Comparison of ENCODE assay signal across 19 cellular contexts in genomic region chr3:54950391-54951003, GRCh38. TPM values are rescaled to one million over a fixed set of nuclear protein-coding genes. Genes with fewer than 3 reads are reported as not detected.
DNase-seq lines count a peak whose midpoint lies in the region; ATAC-seq and TF ChIP-seq lines count a peak whose summit lies in the region.
"Had no signal": no experiment of that assay in that cellular context is flagged by ENCODE, and none has a peak within 500 bp of the region (broad histone marks: within the 10 kb centered on the region; RNA-seq: fewer than 3 reads in every experiment).

No MANE protein-coding gene starts in this region.

- H3K79me1 ChIP-seq in IMR-90 (ENCODE audit: low read depth in 1 of 2, low read length in 2 of 2), result peaks cover 5 to 23% of the 10 kb centered on the region in 2 experiments; a peak in 3 of 4 replicates

- POLR2A ChIA-PET in IMR-90 (lab: Charles Lee; ENCODE audit: unreplicated experiment), result no interaction called here

- TF ChIP-seq RAD21 in IMR-90 (IDR thresholded peaks at IDR 0.05; ENCODE audit: low read length), result no peak

- H3K4me3 ChIP-seq in IMR-90 (ENCODE audit: insufficient read depth, low read depth, low read length), result no peak overlapping the region
- no peak overlapping the region for H3K4me3 ChIP-seq in psoas muscle
- H3K4me3 ChIP-seq: BLaER1 treated with 17β-estradiol and CSF1 and Interleukin-3, amounts not matched to agents 10 nM and 100 nM; HAP-1; MG63 had no signal

- H3K36me3 Mint-ChIP-seq in osteocyte (ENCODE audit: unreplicated experiment), result no peaks in the 10 kb centered on the region
- H3K36me3 Mint-ChIP-seq: CD8-positive, alpha-beta T cell had no signal

- peak overlapping the region; percentile 69 to 86 for H4K8ac ChIP-seq in IMR-90 (ENCODE audit: low read depth in 2 of 2, low read length in 2 of 2)

- no peak overlapping the region for H3K4me3 Mint-ChIP-seq in osteocyte (ENCODE audit: unreplicated experiment)
- H3K4me3 Mint-ChIP-seq: CD8-positive, alpha-beta T cell had no signal

- CTCF ChIA-PET in IMR-90 (lab: Yijun Ruan, JAX), result interaction anchor here (0.5 to 1.6 kb wide), 4 partner anchors 33 to 522 kb away, joined by 3 to 6 read pairs (median 4); no protein-coding TSS in a partner anchor

- H3K4me2 ChIP-seq in IMR-90 (ENCODE audit: low read depth, low read length), result no peak overlapping the region
- H3K4me2 ChIP-seq: BLaER1 treated with 17β-estradiol and CSF1 and Interleukin-3, amounts not matched to agents 10 nM and 100 nM had no signal

- H3K9me1 ChIP-seq in IMR-90 (ENCODE audit: insufficient read depth, low read length), result peaks cover 23% of the 10 kb centered on the region

- H2BK5ac ChIP-seq in IMR-90 (ENCODE audit: low read depth, low read length, poor library complexity, severe bottlenecking), result peak overlapping the region; percentile 15

- H3K9ac ChIP-seq in IMR-90 (ENCODE audit: low read depth, low read length), result peak overlapping the region; percentile 18; the same call in 1 of the 2 replicates
- H3K9ac ChIP-seq: BLaER1 treated with 17β-estradiol and CSF1 and Interleukin-3, amounts not matched to agents 10 nM and 100 nM had no signal

- peak overlapping the region; percentile 75 for H3K4ac ChIP-seq in IMR-90 (ENCODE audit: low read depth, low read length)

- peak overlapping the region; percentile 91 for H4K91ac ChIP-seq in IMR-90 (ENCODE audit: insufficient read depth, low read depth, low read length)

- no peak for TF ChIP-seq CTCF in IMR-90 (conservative IDR thresholded peaks at IDR 0.05; ENCODE audit: low read depth, low read length)
- no peak for TF ChIP-seq CTCF in VCaP (conservative IDR thresholded peaks at IDR 0.05)
- no peak for TF ChIP-seq CTCF in osteocyte (IDR thresholded peaks at IDR 0.05)
- TF ChIP-seq CTCF in psoas muscle (IDR thresholded peaks at IDR 0.05), result no peak

- intact Hi-C loops in IMR-90 (cut with micrococcal nuclease), result loop anchor here (1.0 to 5.0 kb wide), 12 partner anchors 80 to 1092 kb away; no protein-coding TSS in a partner anchor
- intact Hi-C loops in psoas muscle (cut with DNase I), result loop anchor here (2.0 to 10.0 kb wide), 5 partner anchors 58 to 534 kb away; partner anchors contain the start of gene WNT5A (in 1 of the 2)

- TF ChIP-seq POLR2A in IMR-90 (IDR thresholded peaks at IDR 0.05; ENCODE audit: low read depth, low read length), result no peak

- H3K14ac ChIP-seq in IMR-90 (replicated peaks; ENCODE audit: low read depth, low read length), result peak overlapping the region; percentile 67

- no peaks in the 10 kb centered on the region for H3K9me3 Mint-ChIP-seq in osteocyte (ENCODE audit: unreplicated experiment)
- H3K9me3 Mint-ChIP-seq: CD8-positive, alpha-beta T cell had no signal

- no peak for DNase-seq in IMR-90
- peak; percentile 8 for DNase-seq in kidney glomerular epithelial cell (lab: John Stamatoyannopoulos, UW)
- no peak for DNase-seq in osteocyte (ENCODE audit: extremely low spot score, unreplicated experiment)
- no peak for DNase-seq in NCI-H2171 treated with DMSO at 0.1 percent for 48 hours (lab: John Stamatoyannopoulos, UW)
- no peak for DNase-seq in DMS53 treated with DMSO at 0.1 percent for 48 hours (lab: John Stamatoyannopoulos, UW; ENCODE audit: unreplicated experiment)
- DNase-seq in psoas muscle, result no peak
- DNase-seq: Calu3; CD8-positive, alpha-beta T cell; MG63; NCI-H1048; NCI-H1436; NCI-H2029; NCI-H446 treated with DMSO at 0.1 percent for 48 hours had no signal

- WGBS in IMR-90 (ENCODE audit: extremely low coverage in 2 of 2, insufficient read length in 1 of 2), 2 experiments, result 34% methylated on average over 3 of the region's 7 CpGs; no CpG with 5 or more reads in 1 of the 2 experiments
- 49 to 61% (median 50%) methylated on average over 7 of the region's 7 CpGs for WGBS in psoas muscle, 3 donors

- H2AFZ ChIP-seq in IMR-90 (replicated peaks; ENCODE audit: low read length, poor library complexity), result peak overlapping the region; percentile 29

- H3K9me3 ChIP-seq in IMR-90 (ENCODE audit: control insufficient read depth, insufficient read depth, low read length), result no peaks in the 10 kb centered on the region
- H3K9me3 ChIP-seq in psoas muscle, result no peaks in the 10 kb centered on the region
- H3K9me3 ChIP-seq: BLaER1 treated with 17β-estradiol and CSF1 and Interleukin-3, amounts not matched to agents 10 nM and 100 nM; HAP-1; MG63 had no signal

- ATAC-seq in IMR-90 (ENCODE audit: low read depth) (no peak), psoas muscle (no peak)
- ATAC-seq: CD8-positive, alpha-beta T cell had no signal

- BruUV-seq in IMR-90 (replicated peaks; lab: Mats Ljungman, UMichigan), result no TSS peak

- H4K20me1 ChIP-seq in IMR-90 (ENCODE audit: insufficient read depth, low read length), result no peaks in the 10 kb centered on the region
- H4K20me1 ChIP-seq: BLaER1 treated with 17β-estradiol and CSF1 and Interleukin-3, amounts not matched to agents 10 nM and 100 nM had no signal

- no peak overlapping the region for H3K56ac ChIP-seq in IMR-90 (ENCODE audit: extremely low read depth, insufficient read depth, low read length)

- peak overlapping the region; percentile 13 for H4K5ac ChIP-seq in IMR-90 (ENCODE audit: low read depth, low read length)

- H2AK5ac ChIP-seq in IMR-90 (ENCODE audit: low read depth, low read length), result peak overlapping the region; percentile 71

- peak overlapping the region; percentile 26 for H3K18ac ChIP-seq in IMR-90 (ENCODE audit: low read depth, low read length)

- no peaks in the 10 kb centered on the region for H3K27me3 ChIP-seq in IMR-90 (ENCODE audit: control insufficient read depth, insufficient read depth, low read length)
- H3K27me3 ChIP-seq in psoas muscle (ENCODE audit: insufficient read depth in 3 of 3, low read length in 2 of 3), result no peaks in the 10 kb centered on the region
- H3K27me3 ChIP-seq: BLaER1 treated with 17β-estradiol and CSF1 and Interleukin-3, amounts not matched to agents 10 nM and 100 nM; MG63 had no signal

- peak overlapping the region; percentile 81 for H2BK120ac ChIP-seq in IMR-90 (ENCODE audit: low read depth, low read length)

- dilution Hi-C loops in IMR-90 (cut with HindIII; ENCODE audit: low sequenced_read_pairs, unreplicated experiment), result no loop called here

- H3K27ac Mint-ChIP-seq in osteocyte (ENCODE audit: unreplicated experiment), result peak overlapping the region; percentile 9
- H3K27ac Mint-ChIP-seq: CD8-positive, alpha-beta T cell had no signal

- no peaks in the 10 kb centered on the region for H3K27me3 Mint-ChIP-seq in osteocyte (ENCODE audit: unreplicated experiment)

- H2BK15ac ChIP-seq in IMR-90 (ENCODE audit: low read depth, low read length), result peak overlapping the region; percentile 57; the same call in 1 of the 3 replicates

- peak overlapping the region; percentile 41 for H3K23ac ChIP-seq in IMR-90 (ENCODE audit: low read depth, low read length)

- H3K36me3 ChIP-seq in IMR-90 (ENCODE audit: control insufficient read depth, insufficient read depth, low read length) (no peaks in the 10 kb centered on the region), psoas muscle (ENCODE audit: insufficient read depth in 1 of 2, low read depth in 1 of 2) (no peaks in the 10 kb centered on the region)
- H3K36me3 ChIP-seq: BLaER1 treated with 17β-estradiol and CSF1 and Interleukin-3, amounts not matched to agents 10 nM and 100 nM; HAP-1; MG63 had no signal

- in situ Hi-C loops in IMR-90 (cut with MboI; ENCODE audit: low sequenced_read_pairs), result loop anchor here (5.0 kb wide), 2 partner anchors 217 to 532 kb away; no protein-coding TSS in a partner anchor

- peaks cover 39% of the 10 kb centered on the region for H3K4me1 Mint-ChIP-seq in osteocyte (ENCODE audit: unreplicated experiment)

- H3K27ac ChIP-seq in IMR-90 (ENCODE audit: insufficient read depth, low read length) (0 out of 2 replicates have a peak overlapping the region, but pooled peaks have one; percentile 17), VCaP (peak overlapping the region; percentile 59), psoas muscle (no peak overlapping the region)
- H3K27ac ChIP-seq: BLaER1 treated with 17β-estradiol and CSF1 and Interleukin-3, amounts not matched to agents 10 nM and 100 nM; HL-60 had no signal

- peak overlapping the region; percentile 83 for H2BK20ac ChIP-seq in IMR-90 (ENCODE audit: low read depth, low read length)

- no peak overlapping the region for H2AK9ac ChIP-seq in IMR-90 (replicated peaks; ENCODE audit: low read depth, low read length, poor library complexity)

- H3K4me1 ChIP-seq in IMR-90 (ENCODE audit: control insufficient read depth, insufficient read depth, low read length), result peaks cover 18% of the 10 kb centered on the region
- H3K4me1 ChIP-seq in psoas muscle, result peaks cover 14% of the 10 kb centered on the region
- H3K4me1 ChIP-seq: BLaER1 treated with 17β-estradiol and CSF1 and Interleukin-3, amounts not matched to agents 10 nM and 100 nM; HAP-1 had no signal

TF ChIP-seq in IMR-90, 13 proteins besides CTCF, POLR2A, EP300 and RAD21 (continues in another document):
- TF ChIP-seq MXI1 (IDR thresholded peaks at IDR 0.05; ENCODE audit: borderline replicate concordance, low read depth, low read length) (no peak), FOS (IDR thresholded peaks at IDR 0.05; ENCODE audit: low read depth, low read length) (no peak), RFX5 (IDR thresholded peaks at IDR 0.05; ENCODE audit: low read depth, low read length) (no peak), ELK1 (IDR thresholded peaks at IDR 0.05; ENCODE audit: borderline replicate concordance, low read depth, low read length) (no peak), CEBPB (IDR thresholded peaks at IDR 0.05; ENCODE audit: low read depth, low read length) (no peak), MAFK (IDR thresholded peaks at IDR 0.05; ENCODE audit: low read depth, low read length) (no peak), NFE2L2 (IDR thresholded peaks at IDR 0.05; ENCODE audit: low read depth, low read length) (no peak), CHD1 (IDR thresholded peaks at IDR 0.05; ENCODE audit: low read depth, low read length) (no peak), SMC3 (IDR thresholded peaks at IDR 0.05; ENCODE audit: low read depth, low read length) (no peak), MAZ (IDR thresholded peaks at IDR 0.05; ENCODE audit: borderline replicate concordance, low read depth, low read length) (no peak)

RNA-seq across cellular contexts. Expression of gene LRTM1, which starts 22.6 kb away (rescaled TPM):
- total RNA-seq in IMR-90 (2012; rRNA removed), result not detected in 2 replicates
- not detected in 2 replicates for polyA plus RNA-seq in IMR-90 (2012; rRNA removed)
- polyA plus RNA-seq in IMR-90 (2012; cell fraction: cytosol; rRNA removed), result not detected in 2 replicates
- 0.06 TPM in 1 of 2 replicates, not detected in the other for polyA plus RNA-seq in IMR-90 (2012; cell fraction: nucleus; rRNA removed; ENCODE audit: low replicate concordance)
- total RNA-seq in osteocyte, result not detected in 2 replicates
- total RNA-seq in psoas muscle, result 1 to 10 TPM in 1 of 4 donors, not detected in 3; 3.1 TPM
- not detected for polyA plus RNA-seq in psoas muscle
- total RNA-seq: Calu3; CD8-positive, alpha-beta T cell; HT1080; SK-MEL-5 had no signal
